Comparison of ENCODE assay signal across 20 cellular contexts in genomic region chr15:100279446-100279845, GRCh38.
"Had no signal": no experiment of that assay in that cellular context is flagged by ENCODE, and none has a peak within 500 bp of the region (broad histone marks: within the 10 kb centered on the region; RNA-seq: fewer than 3 reads in every experiment).

No MANE protein-coding gene starts in this region.

- H3K27me3 ChIP-seq: gastroesophageal sphincter, right lobe of liver, stomach, suprapubic skin, tibial nerve had no signal

- H3K9me3 Mint-ChIP-seq: endodermal cell; nephron; stimulated activated memory B cell treated with anti-CD40 and anti-IgM and Interleukin-4, amounts not matched to agents 10 μg/mL and 1 μg/mL and 100 μg/mL, for 72 hours had no signal

- H3K4me1 Mint-ChIP-seq: endodermal cell; stimulated activated memory B cell treated with anti-CD40 and anti-IgM and Interleukin-4, amounts not matched to agents 10 μg/mL and 1 μg/mL and 100 μg/mL, for 72 hours had no signal

- FAIRE-seq: keratinocyte, small intestine had no signal

- H3K4me1 ChIP-seq: parathyroid adenoma, stomach, suprapubic skin had no signal

- H3K9me3 ChIP-seq: gastroesophageal sphincter, right lobe of liver, stomach, suprapubic skin had no signal

- ATAC-seq: activated naive CD4-positive, alpha-beta T cell treated with anti-CD3 and anti-CD28 coated beads, Interleukin-2, amount 50 U/mL, for 72 hours; activated T-helper 17 cell treated with anti-CD3 and anti-CD28 coated beads, Interleukin-2, amount 50 U/mL, for 72 hours; gastroesophageal sphincter had no signal

- H3K36me3 ChIP-seq: right lobe of liver, stomach, suprapubic skin, tibial nerve had no signal

- H3K4me3 ChIP-seq: gastroesophageal sphincter, right lobe of liver, stomach, suprapubic skin, tibial nerve had no signal

- H3K27ac Mint-ChIP-seq: activated CD4-positive, alpha-beta memory T cell treated with anti-CD3 and anti-CD28 coated beads for 36 hours; activated T-helper 17 cell treated with anti-CD3 and anti-CD28 coated beads, Interleukin-2, amount 50 U/mL, for 72 hours; endodermal cell; mesothelial cell of epicardium; stimulated activated memory B cell treated with anti-CD40 and anti-IgM and Interleukin-4, amounts not matched to agents 10 μg/mL and 1 μg/mL and 100 μg/mL, for 72 hours had no signal

- H3K27me3 Mint-ChIP-seq: activated CD4-positive, alpha-beta memory T cell treated with anti-CD3 and anti-CD28 coated beads for 36 hours; activated T-helper 17 cell treated with anti-CD3 and anti-CD28 coated beads, Interleukin-2, amount 50 U/mL, for 72 hours had no signal

- H3K27ac ChIP-seq: gastroesophageal sphincter, parathyroid adenoma, right lobe of liver, stomach, suprapubic skin, tibial nerve had no signal

- DNase-seq: activated CD4-positive, alpha-beta memory T cell treated with anti-CD3 and anti-CD28 coated beads for 36 hours; activated CD4-positive, alpha-beta T cell treated with anti-CD3 and anti-CD28 coated beads for 48 hours; activated T-cell treated with anti-CD3 and anti-CD28 coated beads, Interleukin-2, amount 50 U/mL, for 1 hour; cortex of kidney; endodermal cell; head of caudate nucleus; right lobe of liver; small intestine; stimulated activated CD4-positive, alpha-beta T cell treated with anti-CD3 and anti-CD28 coated beads, Interleukin-2, amount 100 ng/mL, for 24 hours; stomach had no signal

- H3K36me3 Mint-ChIP-seq: stimulated activated memory B cell treated with anti-CD40 and anti-IgM and Interleukin-4, amounts not matched to agents 10 μg/mL and 1 μg/mL and 100 μg/mL, for 72 hours had no signal

- H3K4me3 Mint-ChIP-seq: activated CD4-positive, alpha-beta memory T cell treated with anti-CD3 and anti-CD28 coated beads for 36 hours; activated T-helper 17 cell treated with anti-CD3 and anti-CD28 coated beads, Interleukin-2, amount 50 U/mL, for 72 hours; endodermal cell; mesothelial cell of epicardium; nephron; stimulated activated memory B cell treated with anti-CD40 and anti-IgM and Interleukin-4, amounts not matched to agents 10 μg/mL and 1 μg/mL and 100 μg/mL, for 72 hours had no signal
